Comparison of ENCODE assay signal across 1 cellular context in the genomic region with DNA sequence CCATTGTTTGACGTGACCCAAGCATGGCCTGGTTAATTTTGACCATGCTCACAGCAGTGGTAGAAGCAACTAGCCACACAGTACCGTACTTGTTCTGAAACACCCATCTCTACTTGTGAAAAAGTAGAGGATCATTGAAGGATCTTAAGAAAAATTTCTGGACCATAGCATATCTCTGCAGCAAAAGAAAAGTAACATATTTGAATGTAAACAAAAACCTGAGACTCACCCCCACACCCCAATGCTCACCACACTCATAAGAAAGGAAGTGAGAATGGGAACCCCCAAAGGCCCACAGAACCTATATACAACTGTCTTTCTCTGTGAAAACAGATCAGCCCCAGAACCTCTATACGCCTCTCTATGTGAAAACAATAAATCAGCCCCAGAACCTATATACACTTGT.
TF ChIP-seq lines count a peak whose summit lies in the region.

No MANE protein-coding gene starts in this region.

TF ChIP-seq in GM12878, 131 proteins besides CTCF, POLR2A, EP300 and RAD21 (continued from another document):
- TF ChIP-seq, protein P1, sequence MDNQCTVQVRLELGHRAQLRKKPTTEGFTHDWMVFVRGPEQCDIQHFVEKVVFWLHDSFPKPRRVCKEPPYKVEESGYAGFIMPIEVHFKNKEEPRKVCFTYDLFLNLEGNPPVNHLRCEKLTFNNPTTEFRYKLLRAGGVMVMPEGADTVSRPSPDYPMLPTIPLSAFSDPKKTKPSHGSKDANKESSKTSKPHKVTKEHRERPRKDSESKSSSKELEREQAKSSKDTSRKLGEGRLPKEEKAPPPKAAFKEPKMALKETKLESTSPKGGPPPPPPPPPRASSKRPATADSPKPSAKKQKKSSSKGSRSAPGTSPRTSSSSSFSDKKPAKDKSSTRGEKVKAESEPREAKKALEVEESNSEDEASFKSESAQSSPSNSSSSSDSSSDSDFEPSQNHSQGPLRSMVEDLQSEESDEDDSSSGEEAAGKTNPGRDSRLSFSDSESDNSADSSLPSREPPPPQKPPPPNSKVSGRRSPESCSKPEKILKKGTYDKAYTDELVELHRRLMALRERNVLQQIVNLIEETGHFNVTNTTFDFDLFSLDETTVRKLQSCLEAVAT (IDR thresholded peaks at IDR 0.05) = peak; percentile 48; the same call in 1 of the 2 replicates
- TF ChIP-seq MXI1 (IDR thresholded peaks at IDR 0.05; ENCODE audit: low read depth, low read length) = 0 out of 2 replicates have a peak, but pooled peaks have one; percentile 10
- TF ChIP-seq CREM (IDR thresholded peaks at IDR 0.05; ENCODE audit: low read depth) = 0 out of 2 replicates have a peak, but pooled peaks have one; percentile 36
- TF ChIP-seq NR2F1 (conservative IDR thresholded peaks at IDR 0.05) = peak; percentile 72
- TF ChIP-seq RCOR1 (conservative IDR thresholded peaks at IDR 0.05; ENCODE audit: low read depth, low read length) = no peak
- TF ChIP-seq HDGF (IDR thresholded peaks at IDR 0.05) = 0 out of 2 replicates have a peak, but pooled peaks have one; percentile 37
- peak; percentile 75; the same call in 1 of the 2 replicates for TF ChIP-seq GATAD2B (conservative IDR thresholded peaks at IDR 0.05; ENCODE audit: low read depth)
- TF ChIP-seq BACH1 (IDR thresholded peaks at IDR 0.05; ENCODE audit: borderline replicate concordance) = peak; percentile 17; the same call in 1 of the 2 replicates
- TF ChIP-seq NFIC (IDR thresholded peaks at IDR 0.05; ENCODE audit: low read depth, low read length) = peak; percentile 83
- TF ChIP-seq, protein P2, sequence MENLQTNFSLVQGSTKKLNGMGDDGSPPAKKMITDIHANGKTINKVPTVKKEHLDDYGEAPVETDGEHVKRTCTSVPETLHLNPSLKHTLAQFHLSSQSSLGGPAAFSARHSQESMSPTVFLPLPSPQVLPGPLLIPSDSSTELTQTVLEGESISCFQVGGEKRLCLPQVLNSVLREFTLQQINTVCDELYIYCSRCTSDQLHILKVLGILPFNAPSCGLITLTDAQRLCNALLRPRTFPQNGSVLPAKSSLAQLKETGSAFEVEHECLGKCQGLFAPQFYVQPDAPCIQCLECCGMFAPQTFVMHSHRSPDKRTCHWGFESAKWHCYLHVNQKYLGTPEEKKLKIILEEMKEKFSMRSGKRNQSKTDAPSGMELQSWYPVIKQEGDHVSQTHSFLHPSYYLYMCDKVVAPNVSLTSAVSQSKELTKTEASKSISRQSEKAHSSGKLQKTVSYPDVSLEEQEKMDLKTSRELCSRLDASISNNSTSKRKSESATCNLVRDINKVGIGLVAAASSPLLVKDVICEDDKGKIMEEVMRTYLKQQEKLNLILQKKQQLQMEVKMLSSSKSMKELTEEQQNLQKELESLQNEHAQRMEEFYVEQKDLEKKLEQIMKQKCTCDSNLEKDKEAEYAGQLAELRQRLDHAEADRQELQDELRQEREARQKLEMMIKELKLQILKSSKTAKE (IDR thresholded peaks at IDR 0.05; ENCODE audit: low read depth, poor library complexity, severe bottlenecking) = peak; percentile 88
- TF ChIP-seq SPI1 (IDR thresholded peaks at IDR 0.05; ENCODE audit: borderline replicate concordance, insufficient read depth, low read depth, low read length) = peak; percentile 95
- TF ChIP-seq NBN (IDR thresholded peaks at IDR 0.05) = peak; percentile 97
- no peak for TF ChIP-seq TCF3 (IDR thresholded peaks at IDR 0.05; ENCODE audit: borderline replicate concordance, insufficient read depth, low read depth, low read length)
- peak; percentile 70; the same call in 1 of the 2 replicates for TF ChIP-seq ZNF207 (IDR thresholded peaks at IDR 0.05; ENCODE audit: borderline replicate concordance)
- TF ChIP-seq, protein P3, sequence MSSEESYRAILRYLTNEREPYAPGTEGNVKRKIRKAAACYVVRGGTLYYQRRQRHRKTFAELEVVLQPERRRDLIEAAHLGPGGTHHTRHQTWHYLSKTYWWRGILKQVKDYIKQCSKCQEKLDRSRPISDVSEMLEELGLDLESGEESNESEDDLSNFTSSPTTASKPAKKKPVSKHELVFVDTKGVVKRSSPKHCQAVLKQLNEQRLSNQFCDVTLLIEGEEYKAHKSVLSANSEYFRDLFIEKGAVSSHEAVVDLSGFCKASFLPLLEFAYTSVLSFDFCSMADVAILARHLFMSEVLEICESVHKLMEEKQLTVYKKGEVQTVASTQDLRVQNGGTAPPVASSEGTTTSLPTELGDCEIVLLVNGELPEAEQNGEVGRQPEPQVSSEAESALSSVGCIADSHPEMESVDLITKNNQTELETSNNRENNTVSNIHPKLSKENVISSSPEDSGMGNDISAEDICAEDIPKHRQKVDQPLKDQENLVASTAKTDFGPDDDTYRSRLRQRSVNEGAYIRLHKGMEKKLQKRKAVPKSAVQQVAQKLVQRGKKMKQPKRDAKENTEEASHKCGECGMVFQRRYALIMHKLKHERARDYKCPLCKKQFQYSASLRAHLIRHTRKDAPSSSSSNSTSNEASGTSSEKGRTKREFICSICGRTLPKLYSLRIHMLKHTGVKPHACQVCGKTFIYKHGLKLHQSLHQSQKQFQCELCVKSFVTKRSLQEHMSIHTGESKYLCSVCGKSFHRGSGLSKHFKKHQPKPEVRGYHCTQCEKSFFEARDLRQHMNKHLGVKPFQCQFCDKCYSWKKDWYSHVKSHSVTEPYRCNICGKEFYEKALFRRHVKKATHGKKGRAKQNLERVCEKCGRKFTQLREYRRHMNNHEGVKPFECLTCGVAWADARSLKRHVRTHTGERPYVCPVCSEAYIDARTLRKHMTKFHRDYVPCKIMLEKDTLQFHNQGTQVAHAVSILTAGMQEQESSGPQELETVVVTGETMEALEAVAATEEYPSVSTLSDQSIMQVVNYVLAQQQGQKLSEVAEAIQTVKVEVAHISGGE (CRISPR knock-in tag; IDR thresholded peaks at IDR 0.05) = no peak
- TF ChIP-seq CBFB (IDR thresholded peaks at IDR 0.05; ENCODE audit: low read depth) = peak; percentile 74
- TF ChIP-seq DPF2 (IDR thresholded peaks at IDR 0.05) = peak; percentile 75
- TF ChIP-seq CREB1 (IDR thresholded peaks at IDR 0.05; ENCODE audit: low read depth) = peak; percentile 38
- peak; percentile 81 for TF ChIP-seq MTA2 (IDR thresholded peaks at IDR 0.05; ENCODE audit: low read depth)
- peak; percentile 83 for TF ChIP-seq TBL1XR1 (IDR thresholded peaks at IDR 0.05; ENCODE audit: low read depth, low read length)
- TF ChIP-seq, protein P4, sequence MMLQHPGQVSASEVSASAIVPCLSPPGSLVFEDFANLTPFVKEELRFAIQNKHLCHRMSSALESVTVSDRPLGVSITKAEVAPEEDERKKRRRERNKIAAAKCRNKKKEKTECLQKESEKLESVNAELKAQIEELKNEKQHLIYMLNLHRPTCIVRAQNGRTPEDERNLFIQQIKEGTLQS (IDR thresholded peaks at IDR 0.05; ENCODE audit: borderline replicate concordance, extremely low read depth, low read depth, low read length) = no peak
- TF ChIP-seq IKZF2 (IDR thresholded peaks at IDR 0.05) = peak; percentile 67 to 74; a peak in 3 of 4 replicates
- peak; percentile 71; the same call in 1 of the 2 replicates for TF ChIP-seq MTA3 (IDR thresholded peaks at IDR 0.05; ENCODE audit: borderline replicate concordance, low read length)
- peak; percentile 93 for TF ChIP-seq RUNX3 (IDR thresholded peaks at IDR 0.05; ENCODE audit: low read length)
- TF ChIP-seq, protein P5, sequence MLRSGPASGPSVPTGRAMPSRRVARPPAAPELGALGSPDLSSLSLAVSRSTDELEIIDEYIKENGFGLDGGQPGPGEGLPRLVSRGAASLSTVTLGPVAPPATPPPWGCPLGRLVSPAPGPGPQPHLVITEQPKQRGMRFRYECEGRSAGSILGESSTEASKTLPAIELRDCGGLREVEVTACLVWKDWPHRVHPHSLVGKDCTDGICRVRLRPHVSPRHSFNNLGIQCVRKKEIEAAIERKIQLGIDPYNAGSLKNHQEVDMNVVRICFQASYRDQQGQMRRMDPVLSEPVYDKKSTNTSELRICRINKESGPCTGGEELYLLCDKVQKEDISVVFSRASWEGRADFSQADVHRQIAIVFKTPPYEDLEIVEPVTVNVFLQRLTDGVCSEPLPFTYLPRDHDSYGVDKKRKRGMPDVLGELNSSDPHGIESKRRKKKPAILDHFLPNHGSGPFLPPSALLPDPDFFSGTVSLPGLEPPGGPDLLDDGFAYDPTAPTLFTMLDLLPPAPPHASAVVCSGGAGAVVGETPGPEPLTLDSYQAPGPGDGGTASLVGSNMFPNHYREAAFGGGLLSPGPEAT (IDR thresholded peaks at IDR 0.05; ENCODE audit: low read depth) = peak; percentile 99
